In the genomic region with DNA sequence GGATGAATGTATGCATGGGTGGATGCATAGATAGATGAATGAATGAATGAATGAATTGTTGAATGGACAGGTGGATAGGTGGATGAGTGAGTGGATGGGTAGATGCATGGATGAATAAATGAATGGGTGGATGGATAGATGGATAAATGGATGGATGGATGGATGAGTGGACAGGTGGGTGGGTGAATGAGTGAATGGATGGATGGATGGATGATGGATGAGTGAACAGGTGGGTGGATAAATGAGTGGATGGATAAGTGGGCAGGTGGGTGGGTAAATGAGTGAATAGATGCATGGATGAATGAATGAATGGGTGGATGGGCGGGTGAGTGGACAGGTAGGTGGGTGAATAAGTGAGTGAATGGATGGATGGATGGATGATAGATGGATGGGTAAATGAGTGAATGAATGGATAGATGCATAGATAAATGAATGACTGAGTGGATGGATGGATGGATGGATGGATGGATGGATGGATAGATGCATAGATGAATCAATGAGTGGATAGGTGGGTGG, we compare ENCODE assay signal across 17 cellular contexts.
DNase-seq lines count a peak whose midpoint lies in the region; ATAC-seq, FAIRE-seq and TF ChIP-seq lines count a peak whose summit lies in the region.
"Had no signal": no experiment of that assay in that cellular context is flagged by ENCODE, and none has a peak within 500 bp of the region (broad histone marks: within the 10 kb centered on the region; RNA-seq: fewer than 3 reads in every experiment).

No MANE protein-coding gene starts in this region.

- no peaks in the 10 kb centered on the region for H3K79me1 ChIP-seq in trophoblast cell (ENCODE audit: low read length)

- no peak for FAIRE-seq in K562 (lab: Jason Lieb, UNC)
- FAIRE-seq in urothelium cell line (lab: Jason Lieb, UNC), result peak; percentile 96
- FAIRE-seq: GM12878, H54 had no signal

- H3K4me1 Mint-ChIP-seq in glutamatergic neuron (ENCODE audit: low read depth, unreplicated experiment), result no peaks in the 10 kb centered on the region

- no peak overlapping the region for H3K4ac ChIP-seq in trophoblast cell (ENCODE audit: low read depth, low read length)

- 0% methylated on average over 1 of the region's 1 CpG for WGBS in K562 (ENCODE audit: insufficient coverage, low coverage, missing lambda C conversion rate)
- no CpG with 5 or more reads among the region's 1 CpG for WGBS in trophoblast cell (ENCODE audit: extremely low coverage, insufficient coverage, insufficient read length)

- ATAC-seq in K562 (no peak), GM18517 (IDR thresholded peaks at IDR 0.05; ENCODE audit: unreplicated experiment) (no peak)
- ATAC-seq: GM12878 had no signal

- no peak for TF ChIP-seq RAD21 in K562 (CRISPR knock-in tag; conservative IDR thresholded peaks at IDR 0.05 in 1 of 2, IDR thresholded peaks at IDR 0.05 in 1 of 2)

- no peak overlapping the region for H4K8ac ChIP-seq in trophoblast cell (ENCODE audit: low read depth, low read length)

- H3K18ac ChIP-seq in trophoblast cell (ENCODE audit: low read length), result no peak overlapping the region

- BruUV-seq in K562 (replicated peaks; lab: Mats Ljungman, UMichigan), result no TSS peak

- H3K36me3 Mint-ChIP-seq in glutamatergic neuron (ENCODE audit: unreplicated experiment), result no peaks in the 10 kb centered on the region
- H3K36me3 Mint-ChIP-seq: CD4-positive, alpha-beta memory T cell had no signal

- no peak overlapping the region for H3K4me3 ChIP-seq in K562
- H3K4me3 ChIP-seq in trophoblast cell (ENCODE audit: low read depth, low read length), result no peak overlapping the region
- H3K4me3 ChIP-seq: GM12878, HAP-1 had no signal

- H3K4me3 Mint-ChIP-seq in glutamatergic neuron (ENCODE audit: unreplicated experiment), result peak overlapping the region; percentile 31
- H3K4me3 Mint-ChIP-seq: CD4-positive, alpha-beta memory T cell had no signal

- TF ChIP-seq CTCF in K562 (IDR thresholded peaks at IDR 0.05 in 2 of 3, conservative IDR thresholded peaks at IDR 0.05 in 1 of 3; ENCODE audit: insufficient read depth in 2 of 3, low read depth in 1 of 3, low read length in 3 of 3), result no peak
- TF ChIP-seq CTCF in glutamatergic neuron (IDR thresholded peaks at IDR 0.05; ENCODE audit: partially characterized antibody, unreplicated experiment), result no peak

- peaks cover 7 to 49% of the 10 kb centered on the region in 2 experiments; a peak in 3 of 5 replicates for H3K27me3 ChIP-seq in K562 (ENCODE audit: control insufficient read depth in 2 of 2, insufficient read depth in 2 of 2, low read length in 2 of 2)
- no peaks in the 10 kb centered on the region for H3K27me3 ChIP-seq in trophoblast cell (ENCODE audit: insufficient read depth, low read length)

- H3K4me2 ChIP-seq in K562 (ENCODE audit: insufficient read depth, low read length), result no peak overlapping the region
- no peak overlapping the region for H3K4me2 ChIP-seq in trophoblast cell (ENCODE audit: low read length)

- H2BK12ac ChIP-seq in trophoblast cell (ENCODE audit: low read length), result no peak overlapping the region

- H3K9me3 Mint-ChIP-seq in glutamatergic neuron (ENCODE audit: unreplicated experiment), result peaks cover 3% of the 10 kb centered on the region

- H3K79me2 ChIP-seq in K562 (ENCODE audit: control insufficient read depth, insufficient read depth, low read length) (no peaks in the 10 kb centered on the region), trophoblast cell (ENCODE audit: control insufficient read depth, insufficient read depth, low read length, poor library complexity) (no peaks in the 10 kb centered on the region)

- no peak for TF ChIP-seq POLR2A in K562 (conservative IDR thresholded peaks at IDR 0.05)

- H3K4me1 ChIP-seq in K562 (replicated peaks in 1 of 2; ENCODE audit: control insufficient read depth in 2 of 2, insufficient read depth in 2 of 2, low read length in 2 of 2) (peaks cover 0 to 10% of the 10 kb centered on the region in 2 experiments; a peak in 2 of 5 replicates), trophoblast cell (ENCODE audit: control insufficient read depth in 1 of 2, insufficient read depth in 2 of 2, low read length in 2 of 2) (no peaks in the 10 kb centered on the region)
- H3K4me1 ChIP-seq: HAP-1 had no signal

- peak overlapping the region; percentile 25 for H3K27ac Mint-ChIP-seq in glutamatergic neuron (ENCODE audit: unreplicated experiment)
- H3K27ac Mint-ChIP-seq: CD4-positive, alpha-beta memory T cell had no signal

- no peak overlapping the region for H2AK5ac ChIP-seq in trophoblast cell (ENCODE audit: low read length)

- no peak overlapping the region for H4K12ac ChIP-seq in trophoblast cell (ENCODE audit: low read depth, low read length)

- no peak overlapping the region for H2AFZ ChIP-seq in K562 (ENCODE audit: low read depth, low read length)
- no peak overlapping the region for H2AFZ ChIP-seq in trophoblast cell (ENCODE audit: insufficient read depth, low read length, poor library complexity)

- intact Hi-C loops in K562 (cut with micrococcal nuclease), result no loop called here

- H4K91ac ChIP-seq in trophoblast cell (ENCODE audit: low read depth, low read length), result no peak overlapping the region

- no peaks in the 10 kb centered on the region for H3K36me3 ChIP-seq in K562 (ENCODE audit: control insufficient read depth, insufficient read depth, low read length)
- H3K36me3 ChIP-seq in trophoblast cell (ENCODE audit: control insufficient read depth in 1 of 2, insufficient read depth in 2 of 2, low read length in 2 of 2), result peaks cover 16 to 23% of the 10 kb centered on the region in 2 experiments
- H3K36me3 ChIP-seq: HAP-1 had no signal

- in situ Hi-C loops in K562 (cut with MboI), result no loop called here

- H3K9ac ChIP-seq in K562 (ENCODE audit: insufficient read depth in 1 of 2, low read depth in 2 of 2, low read length in 2 of 2) (no peak overlapping the region), trophoblast cell (ENCODE audit: low read length) (no peak overlapping the region)

- H3K27me3 Mint-ChIP-seq in glutamatergic neuron (ENCODE audit: unreplicated experiment), result peaks cover 5% of the 10 kb centered on the region

- DNase-seq in K562 (ENCODE audit: extremely low read depth in 1 of 4, low spot score in 3 of 4) (no peak), glutamatergic neuron (no peak), urothelium cell line (ENCODE audit: low spot score) (no peak), trophoblast cell (no peak), superior temporal gyrus (ENCODE audit: extremely low spot score) (no peak)
- DNase-seq: C1 segment of cervical spinal cord; Calu3; CD4-positive, alpha-beta memory T cell; COR-L47; DMS153; EL; GDM1; GOT3 had no signal

- POLR2A ChIA-PET in K562 (lab: Yijun Ruan, JAX), result no interaction called here

- H4K20me1 ChIP-seq in K562 (replicated peaks; ENCODE audit: control insufficient read depth, insufficient read depth, low read length), result no peaks in the 10 kb centered on the region; the same call in 1 of the 2 replicates

- no peak for TF ChIP-seq EP300 in K562 (IDR thresholded peaks at IDR 0.05; ENCODE audit: low read length)

- CTCF ChIA-PET in K562 (lab: Yijun Ruan, JAX; ENCODE audit: low intra/inter-chr PET ratio), result no interaction called here

- H3K14ac ChIP-seq in trophoblast cell (ENCODE audit: low read length), result no peak overlapping the region

- no peak overlapping the region for H2BK120ac ChIP-seq in trophoblast cell (ENCODE audit: insufficient read depth, low read length, poor library complexity)

- H3K9me3 ChIP-seq in K562 (replicated peaks; ENCODE audit: control insufficient read depth, insufficient read depth, low read depth, low read length) (no peaks in the 10 kb centered on the region), trophoblast cell (ENCODE audit: insufficient read depth, low read depth, low read length) (peaks cover 3% of the 10 kb centered on the region)
- H3K9me3 ChIP-seq: HAP-1 had no signal

- H3K27ac ChIP-seq in K562 (ENCODE audit: extremely low read depth, low read depth, low read length), result no peak overlapping the region
- no peak overlapping the region for H3K27ac ChIP-seq in trophoblast cell (ENCODE audit: low read depth, low read length)

- H3K23ac ChIP-seq in trophoblast cell (ENCODE audit: low read length), result no peak overlapping the region

- no peak overlapping the region for H2BK5ac ChIP-seq in trophoblast cell (ENCODE audit: low read depth, low read length, poor library complexity)

- H3K9me1 ChIP-seq in K562 (ENCODE audit: control insufficient read depth, insufficient read depth, low read length), result no peaks in the 10 kb centered on the region

TF ChIP-seq in K562, 482 proteins besides CTCF, POLR2A, EP300 and RAD21 (continues in another document):
- TF ChIP-seq CHD2 (IDR thresholded peaks at IDR 0.05; ENCODE audit: low read depth, low read length), result no peak
- peak; percentile 69; the same call in 1 of the 2 replicates for TF ChIP-seq ZNF24 (IDR thresholded peaks at IDR 0.05)
- TF ChIP-seq ZNF561 (CRISPR knock-in tag; conservative IDR thresholded peaks at IDR 0.05), result no peak
- TF ChIP-seq BHLHE40 (IDR thresholded peaks at IDR 0.05; ENCODE audit: low read length), result no peak
- peak; percentile 43 to 44; a peak in 2 of 4 replicates for TF ChIP-seq KDM1A (IDR thresholded peaks at IDR 0.05)
- TF ChIP-seq, protein P1, sequence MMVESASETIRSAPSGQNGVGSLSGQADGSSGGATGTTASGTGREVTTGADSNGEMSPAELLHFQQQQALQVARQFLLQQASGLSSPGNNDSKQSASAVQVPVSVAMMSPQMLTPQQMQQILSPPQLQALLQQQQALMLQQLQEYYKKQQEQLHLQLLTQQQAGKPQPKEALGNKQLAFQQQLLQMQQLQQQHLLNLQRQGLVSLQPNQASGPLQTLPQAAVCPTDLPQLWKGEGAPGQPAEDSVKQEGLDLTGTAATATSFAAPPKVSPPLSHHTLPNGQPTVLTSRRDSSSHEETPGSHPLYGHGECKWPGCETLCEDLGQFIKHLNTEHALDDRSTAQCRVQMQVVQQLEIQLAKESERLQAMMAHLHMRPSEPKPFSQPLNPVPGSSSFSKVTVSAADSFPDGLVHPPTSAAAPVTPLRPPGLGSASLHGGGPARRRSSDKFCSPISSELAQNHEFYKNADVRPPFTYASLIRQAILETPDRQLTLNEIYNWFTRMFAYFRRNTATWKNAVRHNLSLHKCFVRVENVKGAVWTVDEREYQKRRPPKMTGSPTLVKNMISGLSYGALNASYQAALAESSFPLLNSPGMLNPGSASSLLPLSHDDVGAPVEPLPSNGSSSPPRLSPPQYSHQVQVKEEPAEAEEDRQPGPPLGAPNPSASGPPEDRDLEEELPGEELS (CRISPR knock-in tag; IDR thresholded peaks at IDR 0.05; ENCODE audit: borderline replicate concordance), result no peak
